8 cellular contexts compared by ENCODE assay signal in the genomic region with DNA sequence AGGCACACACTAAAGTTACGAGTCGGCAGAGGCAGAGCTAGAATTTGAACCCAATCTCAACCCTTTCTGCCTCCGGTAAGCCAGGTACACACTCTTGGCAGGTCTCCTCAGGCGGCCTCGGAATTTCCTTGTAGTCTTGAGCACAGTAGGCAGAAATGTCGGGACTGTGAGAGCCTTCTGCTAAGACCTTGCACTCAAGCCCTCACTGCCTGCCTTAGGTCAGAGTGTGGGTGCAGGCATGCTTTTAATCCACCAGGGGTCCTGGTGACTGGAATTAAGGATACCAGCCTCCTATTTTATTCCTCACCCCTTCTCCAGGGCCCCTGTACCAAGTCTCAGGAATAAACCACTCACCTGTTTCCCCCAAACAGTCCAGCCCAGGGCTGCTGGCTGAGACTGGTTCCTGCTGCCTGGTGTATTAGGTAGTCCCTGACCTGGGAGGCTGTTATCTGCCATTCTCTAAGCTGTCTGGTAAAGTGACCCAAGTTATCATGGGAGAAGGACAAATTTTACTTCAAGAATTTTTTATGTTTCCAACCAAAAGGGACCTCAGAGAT. TPM values are rescaled to one million over a fixed set of nuclear protein-coding genes. Genes with fewer than 3 reads are reported as not detected.
DNase-seq lines count a peak whose midpoint lies in the region; ATAC-seq and TF ChIP-seq lines count a peak whose summit lies in the region.

No MANE protein-coding gene starts in this region.

- DNase-seq in BE2C = peak; percentile 75
- peak; percentile 85 for DNase-seq in NCI-H82 (lab: John Stamatoyannopoulos, UW)
- peak; percentile 69 to 71 for DNase-seq in activated T-cell treated with anti-CD3 and anti-CD28 coated beads, Interleukin-2, amount 50 U/mL, for 48 hours
- peak; percentile 58 to 80 for DNase-seq in foreskin fibroblast
- DNase-seq in 8988T = no peak

- H3K4me3 ChIP-seq in BE2C (ENCODE audit: low read depth, low read length) = peak overlapping the region; percentile 82
- H3K4me3 ChIP-seq in foreskin fibroblast (ENCODE audit: low read depth in 1 of 2, low read length in 2 of 2) = peak overlapping the region; percentile 71 to 77
- H3K4me3 ChIP-seq in parathyroid adenoma (ENCODE audit: low read depth, low read length) = peak overlapping the region; percentile 92

- peaks cover 16% of the 10 kb centered on the region for H3K4me1 ChIP-seq in BE2C
- H3K4me1 ChIP-seq in parathyroid adenoma = peaks cover 30% of the 10 kb centered on the region

- H3K9me3 ChIP-seq in BE2C (no peaks in the 10 kb centered on the region), parathyroid adenoma (ENCODE audit: control insufficient read depth, low read length) (no peaks in the 10 kb centered on the region)

- peak; percentile 70 for TF ChIP-seq CTCF in BE2C (IDR thresholded peaks at IDR 0.05; ENCODE audit: low read depth, low read length)
- TF ChIP-seq CTCF in foreskin fibroblast (IDR thresholded peaks at IDR 0.05; ENCODE audit: low read depth, low read length) = peak; percentile 52
- peak; percentile 22 for TF ChIP-seq CTCF in parathyroid adenoma (IDR thresholded peaks at IDR 0.05)

- ATAC-seq in GM18511 (IDR thresholded peaks at IDR 0.05; ENCODE audit: unreplicated experiment) (peak; percentile 47), HG03196 (IDR thresholded peaks at IDR 0.05; ENCODE audit: unreplicated experiment) (peak; percentile 37)

- H3K79me2 ChIP-seq in parathyroid adenoma = peaks cover 5% of the 10 kb centered on the region

- peak overlapping the region; percentile 91 for H3K4me2 ChIP-seq in parathyroid adenoma (ENCODE audit: low read length)

- H3K9ac ChIP-seq in parathyroid adenoma = no peak overlapping the region

- H2AFZ ChIP-seq in parathyroid adenoma = peak overlapping the region; percentile 91

- H3K27ac ChIP-seq in parathyroid adenoma = peak overlapping the region; percentile 73

- H3K27me3 ChIP-seq in BE2C = no peaks in the 10 kb centered on the region
- H3K27me3 ChIP-seq in parathyroid adenoma (ENCODE audit: control insufficient read depth, insufficient read depth, low read length) = no peaks in the 10 kb centered on the region

- H3K36me3 ChIP-seq in BE2C (peaks cover 13% of the 10 kb centered on the region), parathyroid adenoma (ENCODE audit: control insufficient read depth, insufficient read depth, low read length) (no peaks in the 10 kb centered on the region)

RNA-seq across cellular contexts. Expression of gene ATP6V1F, which starts 0.9 kb away (rescaled TPM):
- polyA plus RNA-seq in BE2C (2012; ENCODE audit: insufficient read depth, insufficient read length, low read depth) = 748 TPM

RNA-seq across cellular contexts. Expression of gene FLNC, which starts 33.3 kb away (rescaled TPM):
- polyA plus RNA-seq in BE2C (2012; ENCODE audit: insufficient read depth, insufficient read length, low read depth) = 79.3 TPM

RNA-seq across cellular contexts. Expression of gene KCP, which starts 47.0 kb away (rescaled TPM):
- polyA plus RNA-seq in BE2C (2012; ENCODE audit: insufficient read depth, insufficient read length, low read depth) = 5.7 TPM
